22 cellular contexts compared by ENCODE assay signal in the genomic region with DNA sequence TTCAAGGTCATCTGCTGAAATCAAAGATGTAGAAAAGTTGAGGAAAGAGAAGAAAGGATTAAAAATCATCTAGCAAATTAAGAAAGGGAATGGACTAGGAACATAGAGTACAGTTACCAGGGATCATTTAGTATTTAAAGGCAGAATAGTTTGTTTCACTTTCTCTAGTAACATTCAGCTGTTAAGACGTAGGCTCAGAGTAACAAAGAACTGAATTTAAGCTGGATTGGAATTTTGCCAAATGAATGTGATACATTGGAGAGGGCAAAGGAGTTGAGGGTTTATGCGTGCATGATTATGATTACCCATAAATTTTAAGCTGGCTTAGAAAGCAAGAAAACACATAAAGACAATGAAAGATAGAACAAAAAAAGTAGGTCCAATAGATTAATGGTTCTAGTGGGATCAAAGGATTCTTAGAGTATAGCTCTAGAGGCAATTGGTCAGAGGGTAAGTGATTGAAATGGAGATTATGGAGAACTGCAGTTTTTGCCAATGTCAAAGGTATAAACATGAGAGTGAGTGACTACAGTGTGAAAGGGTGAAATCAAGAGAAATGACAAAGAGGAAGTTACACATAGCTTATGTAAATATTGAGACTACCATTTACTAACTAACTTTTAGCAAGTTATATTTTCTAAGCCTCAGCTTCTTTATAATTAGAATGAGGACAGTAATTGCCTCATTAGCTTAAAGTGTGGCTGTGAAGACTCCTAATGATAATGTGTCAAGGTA.
DNase-seq lines count a peak whose midpoint lies in the region; ATAC-seq and FAIRE-seq lines count a peak whose summit lies in the region.
"Had no signal": no experiment of that assay in that cellular context is flagged by ENCODE, and none has a peak within 500 bp of the region (broad histone marks: within the 10 kb centered on the region; RNA-seq: fewer than 3 reads in every experiment).

No MANE protein-coding gene starts in this region.

- DNase-seq in NOMO-1 treated with DMSO at 0.1 percent for 48 hours (lab: John Stamatoyannopoulos, UW; ENCODE audit: unreplicated experiment) (peak; percentile 3), NOMO-1 treated with dmso at 0.1 percent for 144 hours (lab: John Stamatoyannopoulos, UW; ENCODE audit: unreplicated experiment) (no peak), MV-4-11 (lab: John Stamatoyannopoulos, UW) (peak; percentile 10), RPMI8226 (peak; percentile 76), GM19239 (ENCODE audit: insufficient read length, low spot score) (no peak)
- DNase-seq: AML-193, DMS 273 treated with DMSO at 0.1 percent for 48 hours, HCEC 1CT, NCI-H1417 treated with DMSO at 0.1 percent for 48 hours, NCI-H187 treated with DMSO at 0.1 percent for 48 hours, NCI-H2171 treated with DMSO at 0.1 percent for 48 hours, NCI-H446, NCI-H526 treated with DMSO at 0.1 percent for 48 hours, Right ventricle myocardium superior, SK-N-SH, T-helper 1 cell, T-helper 9 cell had no signal

- ATAC-seq in GM21825 (IDR thresholded peaks at IDR 0.05; ENCODE audit: unreplicated experiment): no peak
- ATAC-seq in HG03175 (IDR thresholded peaks at IDR 0.05; ENCODE audit: unreplicated experiment): no peak
- ATAC-seq: GM12878, GM23338 had no signal

- FAIRE-seq in GM19239 (lab: Jason Lieb, UNC): no peak
- FAIRE-seq: GM12878, RCC 7860 had no signal

Comparison
In these comparisons a context has a peak if more than half of its experiments do, and no peak if none do; other contexts are left out.
1. DNase-seq: peak in NOMO-1 treated with DMSO at 0.1 percent for 48 hours (single experiment), MV-4-11 (single experiment) and RPMI8226 (single experiment); none in NOMO-1 treated with dmso at 0.1 percent for 144 hours (single experiment) and GM19239 (single experiment).